Comparison of ENCODE assay signal across 8 cellular contexts in genomic region chr2:7773362-7773973, GRCh38.
A peak's percentile ranks its signal among the peaks of the same experiment; 100 is the strongest.
DNase-seq lines count a peak whose midpoint lies in the region; ATAC-seq and TF ChIP-seq lines count a peak whose summit lies in the region.

No MANE protein-coding gene starts in this region.

- H3K27ac ChIP-seq in osteoblast (ENCODE audit: low read depth, low read length), result no peak overlapping the region

- H3K9me3 Mint-ChIP-seq in activated CD8-positive, alpha-beta T cell treated with anti-CD3 and anti-CD28 coated beads, Interleukin-2, amount 10 ng/mL, durations not matched to agents 7 days and 5 days (ENCODE audit: insufficient read depth), result peaks cover 5% of the 10 kb centered on the region

- H3K9me3 ChIP-seq in osteoblast (ENCODE audit: low read depth, low read length), result no peaks in the 10 kb centered on the region

- H3K4me1 ChIP-seq in osteoblast (ENCODE audit: insufficient read depth, low read length), result peaks cover 4% of the 10 kb centered on the region

- H3K36me3 ChIP-seq in osteoblast (ENCODE audit: insufficient read depth, low read length), result no peaks in the 10 kb centered on the region

- H3K27me3 Mint-ChIP-seq in activated CD8-positive, alpha-beta T cell treated with anti-CD3 and anti-CD28 coated beads, Interleukin-2, amount 10 ng/mL, durations not matched to agents 7 days and 5 days (ENCODE audit: low read depth), result no peaks in the 10 kb centered on the region

- H3K4me1 Mint-ChIP-seq in activated CD8-positive, alpha-beta T cell treated with anti-CD3 and anti-CD28 coated beads, Interleukin-2, amount 10 ng/mL, durations not matched to agents 7 days and 5 days (ENCODE audit: low read depth), result peaks cover 21% of the 10 kb centered on the region

- no peaks in the 10 kb centered on the region for H3K79me2 ChIP-seq in osteoblast (ENCODE audit: insufficient read depth, low read length)

- no peak for TF ChIP-seq CTCF in osteoblast (IDR thresholded peaks at IDR 0.05; ENCODE audit: extremely low read depth, low read depth, low read length)

- POLR2A ChIA-PET in activated CD8-positive, alpha-beta T cell treated with anti-CD3 and anti-CD28 coated beads, Interleukin-2, amount 10 ng/mL, durations not matched to agents 7 days and 5 days (lab: Charles Lee), result interaction anchor here (0.7 kb wide), 1 partner anchor 13 kb away, joined by 3 read pairs; no protein-coding TSS in a partner anchor

- H3K4me2 ChIP-seq in osteoblast (ENCODE audit: insufficient read depth, low read length), result peak overlapping the region; percentile 54

- CTCF ChIA-PET in activated CD8-positive, alpha-beta T cell treated with anti-CD3 and anti-CD28 coated beads, Interleukin-2, amount 10 ng/mL, durations not matched to agents 7 days and 5 days (lab: Charles Lee), result interaction anchor here (1.1 kb wide), 1 partner anchor 346 kb away, joined by 3 read pairs; no protein-coding TSS in a partner anchor

- DNase-seq in AG20443 (ENCODE audit: low spot score), result peak; percentile 55
- peak; percentile 9 for DNase-seq in GM19238 (ENCODE audit: insufficient read length, low spot score)
- DNase-seq in activated CD8-positive, alpha-beta T cell treated with anti-CD3 and anti-CD28 coated beads, Interleukin-2, amount 10 ng/mL, durations not matched to agents 7 days and 5 days, result peak; percentile 34
- no peak for DNase-seq in osteoblast (ENCODE audit: insufficient read length, low spot score, missing footprints)
- DNase-seq in DMS114 treated with DMSO at 0.1 percent for 48 hours (lab: John Stamatoyannopoulos, UW; ENCODE audit: unreplicated experiment), result no peak
- no peak for DNase-seq in COLO668 (lab: John Stamatoyannopoulos, UW; ENCODE audit: unreplicated experiment)
- DNase-seq in islet precursor cell, result no peak

- no peaks in the 10 kb centered on the region for H4K20me1 ChIP-seq in osteoblast (ENCODE audit: insufficient read depth, low read length)

- no peaks in the 10 kb centered on the region for H3K36me3 Mint-ChIP-seq in activated CD8-positive, alpha-beta T cell treated with anti-CD3 and anti-CD28 coated beads, Interleukin-2, amount 10 ng/mL, durations not matched to agents 7 days and 5 days (ENCODE audit: low read depth)

- peak overlapping the region; percentile 28 for H3K4me3 Mint-ChIP-seq in activated CD8-positive, alpha-beta T cell treated with anti-CD3 and anti-CD28 coated beads, Interleukin-2, amount 10 ng/mL, durations not matched to agents 7 days and 5 days

- peak; percentile 56 for ATAC-seq in HG03139 (IDR thresholded peaks at IDR 0.05; ENCODE audit: unreplicated experiment)
- ATAC-seq in activated CD8-positive, alpha-beta T cell treated with anti-CD3 and anti-CD28 coated beads, Interleukin-2, amount 10 ng/mL, durations not matched to agents 7 days and 5 days, result no peak

- H2AFZ ChIP-seq in osteoblast (ENCODE audit: low read length), result peak overlapping the region; percentile 59

- H3K27ac Mint-ChIP-seq in activated CD8-positive, alpha-beta T cell treated with anti-CD3 and anti-CD28 coated beads, Interleukin-2, amount 10 ng/mL, durations not matched to agents 7 days and 5 days, result peak overlapping the region; percentile 62

- no peaks in the 10 kb centered on the region for H3K27me3 ChIP-seq in osteoblast (ENCODE audit: insufficient read depth, low read length)

- peak overlapping the region; percentile 7 for H3K4me3 ChIP-seq in osteoblast (ENCODE audit: insufficient read depth, low read length)

Comparison
In these comparisons a context has a peak if more than half of its experiments do, and no peak if none do; other contexts are left out.
1. DNase-seq: peak in AG20443 (single experiment), GM19238 (single experiment) and activated CD8-positive, alpha-beta T cell treated with anti-CD3 and anti-CD28 coated beads, Interleukin-2, amount 10 ng/mL, durations not matched to agents 7 days and 5 days (single experiment); none in osteoblast (single experiment), DMS114 treated with DMSO at 0.1 percent for 48 hours (single experiment), COLO668 (single experiment) and islet precursor cell (single experiment).